21 cellular contexts compared by ENCODE assay signal in the genomic region with DNA sequence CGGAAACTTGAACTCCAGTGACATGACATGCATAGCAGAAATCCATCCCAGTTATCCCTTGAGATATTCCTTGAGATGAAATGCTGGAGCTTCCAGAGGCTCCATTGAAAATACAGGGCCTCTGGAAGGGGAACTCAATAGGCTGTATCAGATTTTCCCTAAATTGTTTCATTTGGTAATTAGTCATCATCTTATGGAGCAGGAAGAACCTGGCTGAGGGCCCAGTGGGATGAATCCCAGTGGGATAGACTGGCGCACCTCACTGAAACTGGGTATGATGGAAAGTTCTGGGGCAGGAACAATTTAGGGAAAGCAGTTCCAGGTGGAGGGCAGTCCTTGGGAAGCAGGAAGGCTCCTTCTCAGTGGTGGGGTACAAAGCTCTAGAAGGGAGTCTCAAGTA.
DNase-seq lines count a peak whose midpoint lies in the region; ATAC-seq, FAIRE-seq and TF ChIP-seq lines count a peak whose summit lies in the region.
"Had no signal": no experiment of that assay in that cellular context is flagged by ENCODE, and none has a peak within 500 bp of the region (broad histone marks: within the 10 kb centered on the region; RNA-seq: fewer than 3 reads in every experiment).

No MANE protein-coding gene starts in this region.

- H3K27ac ChIP-seq in heart right ventricle = peak overlapping the region in 7 of 10 donors; percentile 20 to 84 (median 73)
- H3K27ac ChIP-seq in keratinocyte (ENCODE audit: control insufficient read depth, insufficient read depth, low read length) = no peak overlapping the region
- H3K27ac ChIP-seq: cardiac muscle cell had no signal

- 57 to 67% methylated on average over 2 of the region's 2 CpGs for WGBS in heart right ventricle, 2 donors

- H3K4me3 Mint-ChIP-seq in CD14-positive monocyte = no peak overlapping the region
- H3K4me3 Mint-ChIP-seq: activated naive CD4-positive, alpha-beta T cell treated with anti-CD3 and anti-CD28 coated beads, Interleukin-2, amount 50 U/mL, for 24 hours; T-helper 2 cell treated with Interferon-gamma antibody and Interleukin-4, amounts not matched to agents 5 μg/mL and 100 μg/mL, for 36 hours had no signal

- no peaks in the 10 kb centered on the region for H3K9me1 ChIP-seq in keratinocyte (ENCODE audit: control insufficient read depth, extremely low read depth, insufficient read depth, low read length)

- TF ChIP-seq CTCF in heart right ventricle (IDR thresholded peaks at IDR 0.05) (no peak), keratinocyte (optimal IDR thresholded peaks at IDR 0.05 in 1 of 3, IDR thresholded peaks at IDR 0.05 in 1 of 3, conservative IDR thresholded peaks at IDR 0.05 in 1 of 3; ENCODE audit: extremely low read depth in 1 of 3, insufficient read depth in 2 of 3, low read length in 3 of 3) (no peak), CD14-positive monocyte (IDR thresholded peaks at IDR 0.05) (no peak)

- H3K27me3 ChIP-seq in heart right ventricle (no peaks in the 10 kb centered on the region), adipocyte (replicated peaks; ENCODE audit: control insufficient read depth, insufficient read depth, low read length) (no peaks in the 10 kb centered on the region), keratinocyte (ENCODE audit: control insufficient read depth, extremely low read depth, insufficient read depth, low read length) (no peaks in the 10 kb centered on the region)
- H3K27me3 ChIP-seq: cardiac muscle cell, transverse colon had no signal

- intact Hi-C loops in heart right ventricle (cut with DNase I) (loop anchor here in 1 of 10 donors (5.0 kb wide), 1 partner anchor 239 kb away; no protein-coding TSS in a partner anchor), Right ventricle myocardium superior (cut with DNase I) (no loop called here), CD14-positive monocyte (cut with micrococcal nuclease) (no loop called here)

- no peak overlapping the region for H3K4me2 ChIP-seq in keratinocyte (ENCODE audit: control insufficient read depth, extremely low read depth, insufficient read depth, low read depth, low read length)

- no peaks in the 10 kb centered on the region for H3K79me2 ChIP-seq in keratinocyte (ENCODE audit: control insufficient read depth, insufficient read depth, low read length)

- dilution Hi-C loops in keratinocyte (cut with MboI; ENCODE audit: extremely low pct_ligation_motif_present, low sequenced_read_pairs) = no loop called here

- H3K36me3 ChIP-seq in heart right ventricle = no peaks in the 10 kb centered on the region
- no peaks in the 10 kb centered on the region for H3K36me3 ChIP-seq in adipocyte (ENCODE audit: control insufficient read depth, insufficient read depth, low read length, severe bottlenecking)
- H3K36me3 ChIP-seq in keratinocyte (ENCODE audit: control insufficient read depth in 2 of 2, extremely low read depth in 1 of 2, insufficient read depth in 2 of 2, low read length in 2 of 2) = peaks cover 4 to 6% of the 10 kb centered on the region in 2 experiments
- H3K36me3 ChIP-seq: cardiac muscle cell, transverse colon had no signal

- DNase-seq in heart right ventricle = no peak
- no peak for DNase-seq in Right ventricle myocardium superior
- DNase-seq in adipocyte (ENCODE audit: low read depth) = no peak
- DNase-seq in keratinocyte (ENCODE audit: low read depth, low spot score) = no peak
- DNase-seq in urothelium cell line (ENCODE audit: low spot score) = peak; percentile 13
- DNase-seq in activated CD4-positive, alpha-beta T cell treated with anti-CD3 and anti-CD28 coated beads for 4 hours = no peak
- DNase-seq in CD14-positive monocyte (ENCODE audit: low spot score) = no peak
- DNase-seq: Caco-2; effector memory CD4-positive, alpha-beta T cell; NCI-H1048; NCI-H2107; NCI-H82; transverse colon had no signal

- FAIRE-seq in keratinocyte (lab: Jason Lieb, UNC) = peak; percentile 89
- no peak for FAIRE-seq in urothelium cell line (lab: Jason Lieb, UNC)
- FAIRE-seq: G401.6, GM12892, H54 had no signal

- peaks cover 16% of the 10 kb centered on the region for H3K4me1 Mint-ChIP-seq in CD14-positive monocyte

- ATAC-seq in heart right ventricle = peak in 1 of 8 donors; percentile 8
- ATAC-seq in Right ventricle myocardium superior (ENCODE audit: poor library complexity) = no peak
- no peak for ATAC-seq in HG03457 (IDR thresholded peaks at IDR 0.05; ENCODE audit: unreplicated experiment)
- ATAC-seq: Right ventricle myocardium inferior had no signal

- H2AFZ ChIP-seq in keratinocyte (ENCODE audit: control insufficient read depth, low read length) = no peak overlapping the region

- H3K27me3 Mint-ChIP-seq in CD14-positive monocyte (ENCODE audit: low read depth in 3 of 3) = peaks cover 1 to 6% (median 4%) of the 10 kb centered on the region in 3 donors
- H3K27me3 Mint-ChIP-seq: activated naive CD4-positive, alpha-beta T cell treated with anti-CD3 and anti-CD28 coated beads, Interleukin-2, amount 50 U/mL, for 24 hours had no signal

- no peak overlapping the region for H3K27ac Mint-ChIP-seq in CD14-positive monocyte
- H3K27ac Mint-ChIP-seq: activated naive CD4-positive, alpha-beta T cell treated with anti-CD3 and anti-CD28 coated beads, Interleukin-2, amount 50 U/mL, for 24 hours; T-helper 2 cell treated with Interferon-gamma antibody and Interleukin-4, amounts not matched to agents 5 μg/mL and 100 μg/mL, for 36 hours had no signal

- H3K9ac ChIP-seq in adipocyte (ENCODE audit: low read length) = peak overlapping the region; percentile 54
- H3K9ac ChIP-seq in keratinocyte (ENCODE audit: control insufficient read depth, extremely low read depth, insufficient read depth, low read length) = no peak overlapping the region

- H3K4me1 ChIP-seq in heart right ventricle = peaks cover 0 to 29% (median 20%) of the 10 kb centered on the region in 9 donors
- peaks cover 37% of the 10 kb centered on the region for H3K4me1 ChIP-seq in adipocyte (ENCODE audit: control insufficient read depth, insufficient read depth, low read length)
- H3K4me1 ChIP-seq in keratinocyte (ENCODE audit: control insufficient read depth, extremely low read depth, insufficient read depth, low read length) = peaks cover 39% of the 10 kb centered on the region

- no peaks in the 10 kb centered on the region for H3K36me3 Mint-ChIP-seq in CD14-positive monocyte
- H3K36me3 Mint-ChIP-seq: activated naive CD4-positive, alpha-beta T cell treated with anti-CD3 and anti-CD28 coated beads, Interleukin-2, amount 50 U/mL, for 24 hours had no signal

- H3K9me3 Mint-ChIP-seq in CD14-positive monocyte = peaks cover 0 to 9% (median 7%) of the 10 kb centered on the region in 7 donors
- H3K9me3 Mint-ChIP-seq: activated naive CD4-positive, alpha-beta T cell treated with anti-CD3 and anti-CD28 coated beads, Interleukin-2, amount 50 U/mL, for 24 hours; T-helper 2 cell treated with Interferon-gamma antibody and Interleukin-4, amounts not matched to agents 5 μg/mL and 100 μg/mL, for 36 hours had no signal

- H4K20me1 ChIP-seq in keratinocyte (ENCODE audit: control insufficient read depth, extremely low read depth, insufficient read depth, low read length) = no peaks in the 10 kb centered on the region

- H3K9me3 ChIP-seq in heart right ventricle = no peaks in the 10 kb centered on the region
- no peaks in the 10 kb centered on the region for H3K9me3 ChIP-seq in adipocyte (ENCODE audit: control insufficient read depth, low read length)
- no peaks in the 10 kb centered on the region for H3K9me3 ChIP-seq in keratinocyte (ENCODE audit: control insufficient read depth, low read depth, low read length)
- H3K9me3 ChIP-seq: Caco-2, transverse colon had no signal

- H3K4me3 ChIP-seq in heart right ventricle (no peak overlapping the region), adipocyte (ENCODE audit: low read length) (no peak overlapping the region), keratinocyte (ENCODE audit: control insufficient read depth in 2 of 3, extremely low read depth in 1 of 3, insufficient read depth in 2 of 3, low read depth in 1 of 3, low read length in 3 of 3) (no peak overlapping the region)
- H3K4me3 ChIP-seq: cardiac muscle cell, transverse colon had no signal
